Comparison of ENCODE assay signal across 1 cellular context in the genomic region with DNA sequence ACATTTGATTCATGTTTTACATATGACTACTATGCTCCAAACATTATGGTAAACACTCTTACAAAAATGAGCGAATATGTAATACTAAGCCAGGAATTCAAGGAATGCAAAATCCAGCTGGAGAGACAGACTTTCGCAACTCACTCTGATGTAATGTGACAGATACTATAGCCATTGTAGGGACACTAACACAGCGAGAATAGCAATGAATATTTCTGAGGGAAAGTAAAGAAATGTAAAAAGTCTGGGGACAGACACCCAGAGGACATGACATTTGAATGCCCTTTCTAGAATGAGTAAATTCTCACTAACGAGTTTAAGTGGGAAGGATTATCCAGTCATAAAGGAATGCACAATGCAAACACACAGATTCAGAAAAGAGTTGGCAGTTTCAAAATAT.
A peak's percentile ranks its signal among the peaks of the same experiment; 100 is the strongest.
TF ChIP-seq lines count a peak whose summit lies in the region.

No MANE protein-coding gene starts in this region.

TF ChIP-seq in HepG2, 621 proteins besides CTCF, POLR2A, EP300 and RAD21 (continued from another document and continues in another):
- no peak for TF ChIP-seq AFF4 (CRISPR knock-in tag; IDR thresholded peaks at IDR 0.05)
- TF ChIP-seq REXO4 (CRISPR knock-in tag; IDR thresholded peaks at IDR 0.05; ENCODE audit: borderline replicate concordance) = no peak
- no peak for TF ChIP-seq ETV6 (CRISPR knock-in tag; conservative IDR thresholded peaks at IDR 0.05)
- TF ChIP-seq PATZ1 (CRISPR knock-in tag; IDR thresholded peaks at IDR 0.05) = no peak
- TF ChIP-seq HNRNPK (IDR thresholded peaks at IDR 0.05; ENCODE audit: low read depth, low read length, poor library complexity, severe bottlenecking) = no peak
- no peak for TF ChIP-seq ZC3H4 (CRISPR knock-in tag; IDR thresholded peaks at IDR 0.05; ENCODE audit: borderline replicate concordance)
- TF ChIP-seq ASH2L (IDR thresholded peaks at IDR 0.05; ENCODE audit: insufficient read length, low read depth, low read length) = no peak
- TF ChIP-seq, protein P1, sequence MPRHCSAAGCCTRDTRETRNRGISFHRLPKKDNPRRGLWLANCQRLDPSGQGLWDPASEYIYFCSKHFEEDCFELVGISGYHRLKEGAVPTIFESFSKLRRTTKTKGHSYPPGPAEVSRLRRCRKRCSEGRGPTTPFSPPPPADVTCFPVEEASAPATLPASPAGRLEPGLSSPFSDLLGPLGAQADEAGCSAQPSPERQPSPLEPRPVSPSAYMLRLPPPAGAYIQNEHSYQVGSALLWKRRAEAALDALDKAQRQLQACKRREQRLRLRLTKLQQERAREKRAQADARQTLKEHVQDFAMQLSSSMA (CRISPR knock-in tag; IDR thresholded peaks at IDR 0.05) = no peak
- TF ChIP-seq SRSF9 (IDR thresholded peaks at IDR 0.05; ENCODE audit: borderline replicate concordance, insufficient read depth, low read depth, low read length, poor library complexity, severe bottlenecking) = no peak
- TF ChIP-seq PHF5A (CRISPR knock-in tag; IDR thresholded peaks at IDR 0.05; ENCODE audit: low read depth, unreplicated experiment) = no peak
- TF ChIP-seq HNRNPH1 (optimal IDR thresholded peaks at IDR 0.05; ENCODE audit: low read depth, low read length) = no peak
- TF ChIP-seq SOX5 (CRISPR knock-in tag; IDR thresholded peaks at IDR 0.05; ENCODE audit: borderline replicate concordance) = peak; percentile 64; the same call in 1 of the 2 replicates
- no peak for TF ChIP-seq ZNF563 (CRISPR knock-in tag; IDR thresholded peaks at IDR 0.05)
- no peak for TF ChIP-seq MZF1 (CRISPR knock-in tag; IDR thresholded peaks at IDR 0.05; ENCODE audit: borderline replicate concordance)
- no peak for TF ChIP-seq ARNT (IDR thresholded peaks at IDR 0.05)
- no peak for TF ChIP-seq ZBTB38 (CRISPR knock-in tag; IDR thresholded peaks at IDR 0.05)
- no peak for TF ChIP-seq ZHX1 (CRISPR knock-in tag; IDR thresholded peaks at IDR 0.05; ENCODE audit: low read depth)
- TF ChIP-seq BCLAF1 (IDR thresholded peaks at IDR 0.05) = no peak
- TF ChIP-seq HDAC6 (IDR thresholded peaks at IDR 0.05; ENCODE audit: low read depth, low read length) = no peak
- TF ChIP-seq HOXA5 (CRISPR knock-in tag; IDR thresholded peaks at IDR 0.05) = no peak
- TF ChIP-seq FOXM1 (CRISPR knock-in tag; IDR thresholded peaks at IDR 0.05) = no peak
- TF ChIP-seq ARID4A (CRISPR knock-in tag; IDR thresholded peaks at IDR 0.05; ENCODE audit: borderline replicate concordance) = no peak
- TF ChIP-seq, protein P2, sequence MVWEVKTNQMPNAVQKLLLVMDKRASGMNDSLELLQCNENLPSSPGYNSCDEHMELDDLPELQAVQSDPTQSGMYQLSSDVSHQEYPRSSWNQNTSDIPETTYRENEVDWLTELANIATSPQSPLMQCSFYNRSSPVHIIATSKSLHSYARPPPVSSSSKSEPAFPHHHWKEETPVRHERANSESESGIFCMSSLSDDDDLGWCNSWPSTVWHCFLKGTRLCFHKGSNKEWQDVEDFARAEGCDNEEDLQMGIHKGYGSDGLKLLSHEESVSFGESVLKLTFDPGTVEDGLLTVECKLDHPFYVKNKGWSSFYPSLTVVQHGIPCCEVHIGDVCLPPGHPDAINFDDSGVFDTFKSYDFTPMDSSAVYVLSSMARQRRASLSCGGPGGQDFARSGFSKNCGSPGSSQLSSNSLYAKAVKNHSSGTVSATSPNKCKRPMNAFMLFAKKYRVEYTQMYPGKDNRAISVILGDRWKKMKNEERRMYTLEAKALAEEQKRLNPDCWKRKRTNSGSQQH (CRISPR knock-in tag; IDR thresholded peaks at IDR 0.05; ENCODE audit: low read depth) = no peak
- TF ChIP-seq, protein P3, sequence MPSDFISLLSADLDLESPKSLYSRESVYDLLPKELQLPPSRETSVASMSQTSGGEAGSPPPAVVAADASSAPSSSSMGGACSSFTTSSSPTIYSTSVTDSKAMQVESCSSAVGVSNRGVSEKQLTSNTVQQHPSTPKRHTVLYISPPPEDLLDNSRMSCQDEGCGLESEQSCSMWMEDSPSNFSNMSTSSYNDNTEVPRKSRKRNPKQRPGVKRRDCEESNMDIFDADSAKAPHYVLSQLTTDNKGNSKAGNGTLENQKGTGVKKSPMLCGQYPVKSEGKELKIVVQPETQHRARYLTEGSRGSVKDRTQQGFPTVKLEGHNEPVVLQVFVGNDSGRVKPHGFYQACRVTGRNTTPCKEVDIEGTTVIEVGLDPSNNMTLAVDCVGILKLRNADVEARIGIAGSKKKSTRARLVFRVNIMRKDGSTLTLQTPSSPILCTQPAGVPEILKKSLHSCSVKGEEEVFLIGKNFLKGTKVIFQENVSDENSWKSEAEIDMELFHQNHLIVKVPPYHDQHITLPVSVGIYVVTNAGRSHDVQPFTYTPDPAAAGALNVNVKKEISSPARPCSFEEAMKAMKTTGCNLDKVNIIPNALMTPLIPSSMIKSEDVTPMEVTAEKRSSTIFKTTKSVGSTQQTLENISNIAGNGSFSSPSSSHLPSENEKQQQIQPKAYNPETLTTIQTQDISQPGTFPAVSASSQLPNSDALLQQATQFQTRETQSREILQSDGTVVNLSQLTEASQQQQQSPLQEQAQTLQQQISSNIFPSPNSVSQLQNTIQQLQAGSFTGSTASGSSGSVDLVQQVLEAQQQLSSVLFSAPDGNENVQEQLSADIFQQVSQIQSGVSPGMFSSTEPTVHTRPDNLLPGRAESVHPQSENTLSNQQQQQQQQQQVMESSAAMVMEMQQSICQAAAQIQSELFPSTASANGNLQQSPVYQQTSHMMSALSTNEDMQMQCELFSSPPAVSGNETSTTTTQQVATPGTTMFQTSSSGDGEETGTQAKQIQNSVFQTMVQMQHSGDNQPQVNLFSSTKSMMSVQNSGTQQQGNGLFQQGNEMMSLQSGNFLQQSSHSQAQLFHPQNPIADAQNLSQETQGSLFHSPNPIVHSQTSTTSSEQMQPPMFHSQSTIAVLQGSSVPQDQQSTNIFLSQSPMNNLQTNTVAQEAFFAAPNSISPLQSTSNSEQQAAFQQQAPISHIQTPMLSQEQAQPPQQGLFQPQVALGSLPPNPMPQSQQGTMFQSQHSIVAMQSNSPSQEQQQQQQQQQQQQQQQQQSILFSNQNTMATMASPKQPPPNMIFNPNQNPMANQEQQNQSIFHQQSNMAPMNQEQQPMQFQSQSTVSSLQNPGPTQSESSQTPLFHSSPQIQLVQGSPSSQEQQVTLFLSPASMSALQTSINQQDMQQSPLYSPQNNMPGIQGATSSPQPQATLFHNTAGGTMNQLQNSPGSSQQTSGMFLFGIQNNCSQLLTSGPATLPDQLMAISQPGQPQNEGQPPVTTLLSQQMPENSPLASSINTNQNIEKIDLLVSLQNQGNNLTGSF (CRISPR knock-in tag; IDR thresholded peaks at IDR 0.05) = no peak
- no peak for TF ChIP-seq ZNF138 (CRISPR knock-in tag; IDR thresholded peaks at IDR 0.05; ENCODE audit: low read depth)
